25 cellular contexts compared by ENCODE assay signal in the genomic region with DNA sequence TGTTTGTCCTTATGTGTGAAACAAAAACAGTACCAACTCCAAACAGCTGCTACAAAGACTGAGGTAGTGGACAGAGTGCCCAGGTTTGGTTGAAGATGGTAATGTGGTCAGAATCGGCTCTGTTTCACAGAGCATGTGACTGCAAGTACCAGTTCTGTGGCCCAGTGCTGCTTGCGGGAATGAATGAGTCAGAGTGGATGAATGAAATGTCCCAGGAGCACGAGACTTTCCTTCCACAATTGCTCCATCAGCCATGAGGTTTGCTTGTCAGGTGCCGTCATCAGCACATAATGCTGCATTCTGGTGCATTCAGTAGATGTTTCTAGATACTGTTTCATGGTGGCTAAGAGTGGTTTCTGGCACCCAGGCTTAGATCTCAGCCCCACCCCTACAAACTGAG.
A peak's percentile ranks its signal among the peaks of the same experiment; 100 is the strongest.
DNase-seq lines count a peak whose midpoint lies in the region; ATAC-seq and TF ChIP-seq lines count a peak whose summit lies in the region.
"Had no signal": no experiment of that assay in that cellular context is flagged by ENCODE, and none has a peak within 500 bp of the region (broad histone marks: within the 10 kb centered on the region; RNA-seq: fewer than 3 reads in every experiment).

No MANE protein-coding gene starts in this region.

- peak; percentile 35 for DNase-seq in AG08396 (ENCODE audit: low spot score)
- peak; percentile 65 for DNase-seq in IMR-90
- DNase-seq in choroid plexus epithelial cell (ENCODE audit: low read depth) = peak; percentile 76
- peak; percentile 45 for DNase-seq in mesenteric fat pad (ENCODE audit: low spot score)
- DNase-seq in left lobe of liver (ENCODE audit: low spot score) = no peak
- DNase-seq in occipital lobe (lab: John Stamatoyannopoulos, UW) = no peak
- DNase-seq: activated CD4-positive, alpha-beta T cell treated with anti-CD3 and anti-CD28 coated beads for 36 hours; activated CD8-positive, alpha-beta memory T cell treated with anti-CD3 and anti-CD28 coated beads, Interleukin-2, amount 10 ng/mL, durations not matched to agents 7 days and 5 days; activated effector memory CD4-positive, alpha-beta T cell treated with anti-CD3 and anti-CD28 coated beads, Interleukin-2, amount 50 U/mL, for 16 hours; amniotic stem cell; CD4-positive, alpha-beta memory T cell; cerebellar nuclear complex; DMS79; effector CD8-positive, alpha-beta T cell; left colon; NCI-H1417 treated with DMSO at 0.1 percent for 48 hours; NCI-H2171 treated with DMSO at 0.1 percent for 48 hours; NCI-H774; OCI-M1; right cardiac atrium; stimulated activated naive CD4-positive, alpha-beta T cell; tibial artery had no signal

- dilution Hi-C loops in IMR-90 (cut with HindIII; ENCODE audit: low sequenced_read_pairs, unreplicated experiment) = no loop called here

- H2AK9ac ChIP-seq in IMR-90 (replicated peaks; ENCODE audit: low read depth, low read length, poor library complexity) = no peak overlapping the region

- no peak overlapping the region for H3K56ac ChIP-seq in IMR-90 (ENCODE audit: extremely low read depth, insufficient read depth, low read length)

- peaks cover 2% of the 10 kb centered on the region; the same call in 1 of the 2 replicates for H3K4me1 ChIP-seq in IMR-90 (ENCODE audit: control insufficient read depth, insufficient read depth, low read length)
- H3K4me1 ChIP-seq: tibial artery had no signal

- no peak overlapping the region for H4K91ac ChIP-seq in IMR-90 (ENCODE audit: insufficient read depth, low read depth, low read length)

- H3K9me1 ChIP-seq in IMR-90 (ENCODE audit: insufficient read depth, low read length) = peaks cover 13% of the 10 kb centered on the region

- H3K79me1 ChIP-seq in IMR-90 (ENCODE audit: low read depth in 1 of 2, low read length in 2 of 2) = peaks cover 0 to 58% of the 10 kb centered on the region in 2 experiments; a peak in 3 of 4 replicates

- H3K27ac ChIP-seq in IMR-90 (ENCODE audit: insufficient read depth, low read length) = no peak overlapping the region
- H3K27ac ChIP-seq: neutrophil, tibial artery had no signal

- no peak for TF ChIP-seq CTCF in IMR-90 (conservative IDR thresholded peaks at IDR 0.05; ENCODE audit: low read depth, low read length)
- TF ChIP-seq CTCF in choroid plexus epithelial cell (conservative IDR thresholded peaks at IDR 0.05; ENCODE audit: low read depth, low read length) = no peak

- H4K20me1 ChIP-seq in IMR-90 (ENCODE audit: insufficient read depth, low read length) = no peaks in the 10 kb centered on the region

- no peak overlapping the region for H4K5ac ChIP-seq in IMR-90 (ENCODE audit: low read depth, low read length)

- no peak overlapping the region for H3K4me2 ChIP-seq in IMR-90 (ENCODE audit: low read depth, low read length)

- CTCF ChIA-PET in IMR-90 (lab: Yijun Ruan, JAX) = no interaction called here

- intact Hi-C loops in IMR-90 (cut with micrococcal nuclease) = loop anchor here (2.0 to 5.0 kb wide), 3 partner anchors 151 to 339 kb away; partner anchors contain the start of gene TBL1X

- H3K36me3 ChIP-seq in IMR-90 (ENCODE audit: control insufficient read depth, insufficient read depth, low read length) = peaks cover 15% of the 10 kb centered on the region

- POLR2A ChIA-PET in IMR-90 (lab: Charles Lee; ENCODE audit: unreplicated experiment) = no interaction called here

- no peak for TF ChIP-seq RAD21 in IMR-90 (IDR thresholded peaks at IDR 0.05; ENCODE audit: low read length)

- no peak overlapping the region for H2BK120ac ChIP-seq in IMR-90 (ENCODE audit: low read depth, low read length)

- no peak overlapping the region for H2BK15ac ChIP-seq in IMR-90 (ENCODE audit: low read depth, low read length)

- H2AFZ ChIP-seq in IMR-90 (replicated peaks; ENCODE audit: low read length, poor library complexity) = no peak overlapping the region

- no peak overlapping the region for H3K9ac ChIP-seq in IMR-90 (ENCODE audit: low read depth, low read length)

- H3K4ac ChIP-seq in IMR-90 (ENCODE audit: low read depth, low read length) = no peak overlapping the region; the same call in 1 of the 2 replicates

- no peak overlapping the region for H2BK20ac ChIP-seq in IMR-90 (ENCODE audit: low read depth, low read length)

- BruUV-seq in IMR-90 (replicated peaks; lab: Mats Ljungman, UMichigan) = no TSS peak

- H3K23ac ChIP-seq in IMR-90 (ENCODE audit: low read depth, low read length) = no peak overlapping the region

- H3K4me3 ChIP-seq in IMR-90 (ENCODE audit: insufficient read depth, low read depth, low read length) = no peak overlapping the region
- H3K4me3 ChIP-seq in choroid plexus epithelial cell (ENCODE audit: low read depth, low read length) = no peak overlapping the region
- H3K4me3 ChIP-seq: tibial artery had no signal

- no peaks in the 10 kb centered on the region for H3K27me3 ChIP-seq in IMR-90 (ENCODE audit: control insufficient read depth, insufficient read depth, low read length)
- H3K27me3 ChIP-seq: neutrophil, tibial artery had no signal

- ATAC-seq in IMR-90 (ENCODE audit: low read depth) (no peak; the same call in 1 of the 2 replicates), GM21529 (IDR thresholded peaks at IDR 0.05; ENCODE audit: unreplicated experiment) (no peak), left lobe of liver (no peak), GM21717 (IDR thresholded peaks at IDR 0.05; ENCODE audit: unreplicated experiment) (no peak)
- ATAC-seq: activated CD4-positive, alpha-beta T cell treated with anti-CD3 and anti-CD28 coated beads for 36 hours; activated CD8-positive, alpha-beta memory T cell treated with anti-CD3 and anti-CD28 coated beads, Interleukin-2, amount 10 ng/mL, durations not matched to agents 7 days and 5 days; left colon; right cardiac atrium had no signal

- in situ Hi-C loops in IMR-90 (cut with MboI; ENCODE audit: low sequenced_read_pairs) = loop anchor here (10.0 kb wide), 2 partner anchors 717 to 857 kb away; no protein-coding TSS in a partner anchor

- WGBS in IMR-90 (ENCODE audit: extremely low coverage in 2 of 2, insufficient read length in 1 of 2), 2 experiments = no CpG with 5 or more reads among the region's 4 CpGs

- no peak overlapping the region for H3K18ac ChIP-seq in IMR-90 (ENCODE audit: low read depth, low read length)

- H2BK5ac ChIP-seq in IMR-90 (ENCODE audit: low read depth, low read length, poor library complexity, severe bottlenecking) = no peak overlapping the region

- H4K8ac ChIP-seq in IMR-90 (ENCODE audit: low read depth in 2 of 2, low read length in 2 of 2) = peak overlapping the region in 1 of 2 experiments; percentile 22; a peak in 1 of 4 replicates

- H3K14ac ChIP-seq in IMR-90 (replicated peaks; ENCODE audit: low read depth, low read length) = 0 out of 2 replicates have a peak overlapping the region, but pooled peaks have one; percentile 28

- H3K9me3 ChIP-seq in IMR-90 (ENCODE audit: control insufficient read depth, insufficient read depth, low read length) = no peaks in the 10 kb centered on the region; the same call in 1 of the 2 replicates
- H3K9me3 ChIP-seq: neutrophil, tibial artery had no signal

- H2AK5ac ChIP-seq in IMR-90 (ENCODE audit: low read depth, low read length) = peak overlapping the region; percentile 10; the same call in 1 of the 2 replicates

- no peak for TF ChIP-seq POLR2A in IMR-90 (IDR thresholded peaks at IDR 0.05; ENCODE audit: low read depth, low read length)

TF ChIP-seq in IMR-90, 13 proteins besides CTCF, POLR2A, EP300 and RAD21:
- TF ChIP-seq BHLHE40 (IDR thresholded peaks at IDR 0.05; ENCODE audit: low read depth, low read length) = peak; percentile 89
- peak; percentile 46; the same call in 1 of the 2 replicates for TF ChIP-seq CEBPB (IDR thresholded peaks at IDR 0.05; ENCODE audit: low read depth, low read length)
- TF ChIP-seq SMC3 (IDR thresholded peaks at IDR 0.05; ENCODE audit: low read depth, low read length) = no peak
- TF ChIP-seq USF2 (IDR thresholded peaks at IDR 0.05; ENCODE audit: low read depth, low read length) = peak; percentile 23; the same call in 1 of the 2 replicates
- peak; percentile 42; the same call in 1 of the 2 replicates for TF ChIP-seq MXI1 (IDR thresholded peaks at IDR 0.05; ENCODE audit: borderline replicate concordance, low read depth, low read length)
- TF ChIP-seq MAFK (IDR thresholded peaks at IDR 0.05; ENCODE audit: low read depth, low read length) = no peak
- TF ChIP-seq RCOR1 (IDR thresholded peaks at IDR 0.05; ENCODE audit: insufficient replicate concordance, low read length) = no peak
- no peak for TF ChIP-seq MAZ (IDR thresholded peaks at IDR 0.05; ENCODE audit: borderline replicate concordance, low read depth, low read length)
- TF ChIP-seq RFX5 (IDR thresholded peaks at IDR 0.05; ENCODE audit: low read depth, low read length) = no peak
- TF ChIP-seq CHD1 (IDR thresholded peaks at IDR 0.05; ENCODE audit: low read depth, low read length) = no peak
TF ChIP-seq in IMR-90: peak in this region for 4.

Comparison
In these comparisons a context has a peak if more than half of its experiments do, and no peak if none do; other contexts are left out.
1. DNase-seq: peak in AG08396 (single experiment), IMR-90 (single experiment), choroid plexus epithelial cell (single experiment) and mesenteric fat pad (single experiment); none in left lobe of liver (single experiment) and occipital lobe (single experiment).